In genomic region chr15:29968099-29968892, GRCh38 we compare ENCODE assay signal across 9 cellular contexts.
DNase-seq lines count a peak whose midpoint lies in the region; ATAC-seq and TF ChIP-seq lines count a peak whose summit lies in the region.
"Had no signal": no experiment of that assay in that cellular context is flagged by ENCODE, and none has a peak within 500 bp of the region (broad histone marks: within the 10 kb centered on the region; RNA-seq: fewer than 3 reads in every experiment).

No MANE protein-coding gene starts in this region.

- H3K4me1 ChIP-seq in HUES48 (ENCODE audit: control insufficient read depth, insufficient read depth, low read length) (no peaks in the 10 kb centered on the region), smooth muscle cell (ENCODE audit: low read depth) (no peaks in the 10 kb centered on the region)

- no peaks in the 10 kb centered on the region for H4K20me1 ChIP-seq in smooth muscle cell (ENCODE audit: low read depth)

- H3K27ac ChIP-seq in HUES48 (ENCODE audit: low read depth, low read length) (no peak overlapping the region), smooth muscle cell (ENCODE audit: low read depth) (no peak overlapping the region)

- H3K27me3 ChIP-seq in HUES48 (ENCODE audit: control insufficient read depth, insufficient read depth, low read length): peaks cover 39% of the 10 kb centered on the region
- H3K27me3 ChIP-seq in smooth muscle cell (ENCODE audit: low read depth): peaks cover 71% of the 10 kb centered on the region

- no peak overlapping the region for H2AFZ ChIP-seq in smooth muscle cell (ENCODE audit: low read depth)

- H3K4me3 ChIP-seq in HUES48 (ENCODE audit: low read depth, low read length) (peak overlapping the region; percentile 58), astrocyte of the spinal cord (ENCODE audit: low read depth, low read length) (peak overlapping the region; percentile 36), iPS-18c (ENCODE audit: insufficient read depth, low read depth, low read length) (peak overlapping the region; percentile 40), smooth muscle cell (peak overlapping the region; percentile 48)

- H3K36me3 ChIP-seq in HUES48 (ENCODE audit: control insufficient read depth, insufficient read depth, low read length): no peaks in the 10 kb centered on the region
- H3K36me3 ChIP-seq in smooth muscle cell (ENCODE audit: low read depth): no peaks in the 10 kb centered on the region

- peak overlapping the region; percentile 85 for H3K4me2 ChIP-seq in smooth muscle cell

- no peak overlapping the region for H3K9ac ChIP-seq in HUES48 (ENCODE audit: low read depth, low read length)
- H3K9ac ChIP-seq in smooth muscle cell (ENCODE audit: low read depth): no peak overlapping the region

- H3F3A ChIP-seq in smooth muscle cell (ENCODE audit: low read depth): no peaks in the 10 kb centered on the region

- 8% methylated on average over 50 of the region's 90 CpGs for WGBS in smooth muscle cell (ENCODE audit: low lambda C conversion rate)

- TF ChIP-seq CTCF in astrocyte of the spinal cord (IDR thresholded peaks at IDR 0.05; ENCODE audit: low read depth, low read length): no peak
- TF ChIP-seq CTCF in smooth muscle cell (IDR thresholded peaks at IDR 0.05; ENCODE audit: borderline replicate concordance, insufficient read depth, poor library complexity, severe bottlenecking): no peak

- H3K79me2 ChIP-seq in smooth muscle cell (ENCODE audit: low read depth): no peaks in the 10 kb centered on the region

- 0 out of 2 replicates have a peak, but pooled peaks cover 7% of the 10 kb centered on the region for H3K9me3 ChIP-seq in HUES48 (ENCODE audit: control insufficient read depth, insufficient read depth, low read length)
- H3K9me3 ChIP-seq in iPS-18c (ENCODE audit: control insufficient read depth, insufficient read depth, low read length): peaks cover 4% of the 10 kb centered on the region
- H3K9me3 ChIP-seq in smooth muscle cell (replicated peaks; ENCODE audit: low read depth): no peaks in the 10 kb centered on the region

- no peak for ATAC-seq in HG02970 (IDR thresholded peaks at IDR 0.05; ENCODE audit: low FRiP score, unreplicated experiment)

- DNase-seq in astrocyte of the spinal cord (ENCODE audit: low read depth, low spot score): no peak
- DNase-seq in smooth muscle cell (lab: John Stamatoyannopoulos, UW; ENCODE audit: unreplicated experiment): no peak
- no peak for DNase-seq in H4 (ENCODE audit: low spot score)
- no peak for DNase-seq in ureter (ENCODE audit: low spot score)
- DNase-seq: activated naive CD4-positive, alpha-beta T cell treated with anti-CD3 and anti-CD28 coated beads for 36 hours; NCI-H774 had no signal

- in situ Hi-C loops in astrocyte of the spinal cord (cut with HindIII; ENCODE audit: low sequenced_read_pairs): no loop called here
